In genomic region chr16:4765511-4766474, GRCh38 we compare ENCODE assay signal across 8 cellular contexts. TPM values are rescaled to one million over a fixed set of nuclear protein-coding genes. Genes with fewer than 3 reads are reported as not detected.
DNase-seq lines count a peak whose midpoint lies in the region; ATAC-seq, FAIRE-seq and TF ChIP-seq lines count a peak whose summit lies in the region.

No MANE protein-coding gene starts in this region.

- H2BK120ac ChIP-seq in neuronal stem cell (ENCODE audit: low read depth, low read length), result no peak overlapping the region

- peaks cover 12% of the 10 kb centered on the region; the same call in 1 of the 2 replicates for H3K79me2 ChIP-seq in OCI-LY7 (ENCODE audit: insufficient read depth, low read depth, low read length)

- no peaks in the 10 kb centered on the region for H3K27me3 ChIP-seq in CD8-positive, alpha-beta T cell (ENCODE audit: insufficient read depth, low read length)
- no peaks in the 10 kb centered on the region for H3K27me3 ChIP-seq in neuronal stem cell (ENCODE audit: control insufficient read depth in 3 of 3, insufficient read depth in 3 of 3, low read depth in 1 of 3, low read length in 3 of 3)

- peak overlapping the region; percentile 13 for H3K23ac ChIP-seq in neuronal stem cell (ENCODE audit: low read depth, low read length, poor library complexity)

- no peaks in the 10 kb centered on the region for H3K9me2 ChIP-seq in OCI-LY7 (ENCODE audit: insufficient read depth, low read length)

- H2BK15ac ChIP-seq in neuronal stem cell (ENCODE audit: low read length), result no peak overlapping the region

- H3K36me3 Mint-ChIP-seq in CD8-positive, alpha-beta T cell, result peaks cover 38% of the 10 kb centered on the region
- peaks cover 31% of the 10 kb centered on the region for H3K36me3 Mint-ChIP-seq in endothelial cell (ENCODE audit: low read depth, unreplicated experiment)

- H3K4me2 ChIP-seq in OCI-LY7 (ENCODE audit: low read length) (peak overlapping the region; percentile 96), neuronal stem cell (ENCODE audit: insufficient read depth, low read length, poor library complexity, severe bottlenecking) (peak overlapping the region; percentile 67)

- no peaks in the 10 kb centered on the region for H3K9me3 Mint-ChIP-seq in CD8-positive, alpha-beta T cell
- no peaks in the 10 kb centered on the region for H3K9me3 Mint-ChIP-seq in endothelial cell (ENCODE audit: unreplicated experiment)

- peak overlapping the region; percentile 67 for H3K27ac ChIP-seq in CD8-positive, alpha-beta T cell (ENCODE audit: low read depth, low read length)
- peak overlapping the region; percentile 21 for H3K27ac ChIP-seq in OCI-LY7 (ENCODE audit: low read depth, low read length, poor library complexity, severe bottlenecking)
- H3K27ac ChIP-seq in neuronal stem cell (replicated peaks; ENCODE audit: low read length), result no peak overlapping the region

- intact Hi-C loops in CD8-positive, alpha-beta T cell (cut with DNase I, micrococcal nuclease), result loop anchor here in 1 of 2 experiments (5.0 to 10.0 kb wide), 2 partner anchors 291 to 338 kb away; partner anchors contain the start of genes DNAJA3, HMOX2 and NMRAL1
- intact Hi-C loops in OCI-LY7 (cut with micrococcal nuclease; ENCODE audit: unreplicated experiment), result loop anchor here (10.0 kb wide), 1 partner anchor 151 kb away; the partner anchor contains the start of gene UBALD1

- no peak overlapping the region for H2BK12ac ChIP-seq in neuronal stem cell (ENCODE audit: low read length)

- H3K14ac ChIP-seq in neuronal stem cell (ENCODE audit: low read length), result no peak overlapping the region

- CTCF ChIA-PET in CD8-positive, alpha-beta T cell (lab: Charles Lee), result interaction anchor here (1.0 to 1.5 kb wide), 2 partner anchors 9 to 142 kb away, joined by 3 read pairs; partner anchors contain the start of gene MGRN1
- CTCF ChIA-PET in OCI-LY7 (lab: Charles Lee; ENCODE audit: unreplicated experiment), result no interaction called here

- no peak for TF ChIP-seq CTCF in CD8-positive, alpha-beta T cell (IDR thresholded peaks at IDR 0.05)
- no peak for TF ChIP-seq CTCF in OCI-LY7 (conservative IDR thresholded peaks at IDR 0.05; ENCODE audit: low read length)
- TF ChIP-seq CTCF in endothelial cell (IDR thresholded peaks at IDR 0.05; ENCODE audit: unreplicated experiment), result no peak

- H2AK5ac ChIP-seq in neuronal stem cell (ENCODE audit: low read depth, low read length), result no peak overlapping the region

- H4K20me1 ChIP-seq in OCI-LY7 (ENCODE audit: insufficient read depth, low read length), result no peaks in the 10 kb centered on the region

- no peak overlapping the region for H3K4ac ChIP-seq in neuronal stem cell (ENCODE audit: low read length)

- peaks cover 4% of the 10 kb centered on the region for H3K79me1 ChIP-seq in neuronal stem cell (ENCODE audit: low read depth, low read length)

- H3K9me3 ChIP-seq in CD8-positive, alpha-beta T cell (ENCODE audit: low read length), result no peaks in the 10 kb centered on the region
- no peaks in the 10 kb centered on the region for H3K9me3 ChIP-seq in OCI-LY7 (ENCODE audit: low read length)
- H3K9me3 ChIP-seq in neuronal stem cell (replicated peaks in 1 of 2; ENCODE audit: control insufficient read depth in 2 of 2, insufficient read depth in 1 of 2, low read depth in 1 of 2, low read length in 2 of 2), result no peaks in the 10 kb centered on the region

- no peak overlapping the region for H2BK5ac ChIP-seq in neuronal stem cell (ENCODE audit: low read length)

- no peak overlapping the region for H4K91ac ChIP-seq in neuronal stem cell (ENCODE audit: low read depth, low read length, poor library complexity)

- ATAC-seq in CD8-positive, alpha-beta T cell, result no peak
- no peak for ATAC-seq in GM18519 (IDR thresholded peaks at IDR 0.05; ENCODE audit: low FRiP score, unreplicated experiment)

- peaks cover 45% of the 10 kb centered on the region for H3K4me1 Mint-ChIP-seq in CD8-positive, alpha-beta T cell (ENCODE audit: low read depth)
- H3K4me1 Mint-ChIP-seq in endothelial cell (ENCODE audit: unreplicated experiment), result peaks cover 15% of the 10 kb centered on the region

- no peak overlapping the region; the same call in 1 of the 2 replicates for H2AFZ ChIP-seq in OCI-LY7 (ENCODE audit: low read length)
- H2AFZ ChIP-seq in neuronal stem cell (ENCODE audit: low read length), result no peak overlapping the region

- H3K27me3 Mint-ChIP-seq in CD8-positive, alpha-beta T cell (ENCODE audit: low read depth), result no peaks in the 10 kb centered on the region
- peaks cover 7% of the 10 kb centered on the region for H3K27me3 Mint-ChIP-seq in endothelial cell (ENCODE audit: unreplicated experiment)

- no CpG with 5 or more reads among the region's 26 CpGs for WGBS in neuronal stem cell (ENCODE audit: extremely low coverage in 2 of 2, insufficient read length in 2 of 2, insufficient replicate concordance in 1 of 2), 2 donors

- peaks cover 22% of the 10 kb centered on the region for H3K4me1 ChIP-seq in CD8-positive, alpha-beta T cell (ENCODE audit: insufficient read depth, low read length)
- H3K4me1 ChIP-seq in OCI-LY7 (ENCODE audit: insufficient read depth, low read length, poor library complexity, severe bottlenecking) (peaks cover 30% of the 10 kb centered on the region), neuronal stem cell (ENCODE audit: control insufficient read depth in 2 of 2, insufficient read depth in 1 of 2, low read depth in 1 of 2, low read length in 2 of 2) (peaks cover 4 to 6% of the 10 kb centered on the region in 2 donors)

- POLR2A ChIA-PET in CD8-positive, alpha-beta T cell (lab: Charles Lee), result interaction anchor here (0.6 to 3.6 kb wide), 3 partner anchors 14 to 72 kb away, joined by 3 to 39 read pairs (median 3); partner anchors contain the start of genes ANKS3, DNAAF8 and NUDT16L1
- POLR2A ChIA-PET in OCI-LY7 (lab: Charles Lee), result interaction anchor here (0.5 kb wide), 1 partner anchor 305 kb away, joined by 4 read pairs; no protein-coding TSS in a partner anchor

- no peak overlapping the region for H3K18ac ChIP-seq in neuronal stem cell (ENCODE audit: low read length)

- BruUV-seq in OCI-LY7 (replicated peaks; lab: Mats Ljungman, UMichigan), result no TSS peak

- DNase-seq in CD8-positive, alpha-beta T cell, result no peak
- no peak for DNase-seq in OCI-LY7 (ENCODE audit: low spot score)
- peak; percentile 27 for DNase-seq in endothelial cell (ENCODE audit: low spot score)
- DNase-seq in neuronal stem cell (ENCODE audit: low spot score), result no peak
- no peak for DNase-seq in frontal cortex (ENCODE audit: low spot score in 2 of 2)
- no peak for DNase-seq in RCC 7860 (ENCODE audit: low spot score)
- DNase-seq in NCI-H748 (lab: John Stamatoyannopoulos, UW; ENCODE audit: unreplicated experiment), result no peak

- H3K36me3 ChIP-seq in CD8-positive, alpha-beta T cell (ENCODE audit: insufficient read depth, low read length), result peaks cover 7% of the 10 kb centered on the region
- peaks cover 35% of the 10 kb centered on the region for H3K36me3 ChIP-seq in OCI-LY7 (ENCODE audit: insufficient read depth, low read length)
- peaks cover 14 to 46% of the 10 kb centered on the region in 2 donors for H3K36me3 ChIP-seq in neuronal stem cell (replicated peaks in 1 of 2; ENCODE audit: control insufficient read depth in 2 of 2, insufficient read depth in 2 of 2, low read length in 2 of 2)

- FAIRE-seq in frontal cortex (lab: Jason Lieb, UNC), result no peak
- FAIRE-seq in RCC 7860 (lab: Jason Lieb, UNC), result no peak

- H3K4me3 Mint-ChIP-seq in CD8-positive, alpha-beta T cell, result peak overlapping the region; percentile 84
- H3K4me3 Mint-ChIP-seq in endothelial cell (ENCODE audit: unreplicated experiment), result peak overlapping the region; percentile 96

- no peak overlapping the region for H4K8ac ChIP-seq in neuronal stem cell (ENCODE audit: low read depth, low read length)

- peak overlapping the region; percentile 77 for H3K4me3 ChIP-seq in CD8-positive, alpha-beta T cell (ENCODE audit: low read depth, low read length)
- peak overlapping the region; percentile 87 for H3K4me3 ChIP-seq in OCI-LY7 (ENCODE audit: low read depth, low read length, poor library complexity, severe bottlenecking)
- peak overlapping the region; percentile 95 to 98 for H3K4me3 ChIP-seq in neuronal stem cell (ENCODE audit: low read length in 2 of 2)

- H3K9ac ChIP-seq in neuronal stem cell (ENCODE audit: low read depth, low read length, poor library complexity), result no peak overlapping the region

- peak overlapping the region; percentile 80 for H3K27ac Mint-ChIP-seq in CD8-positive, alpha-beta T cell
- peak overlapping the region; percentile 93 for H3K27ac Mint-ChIP-seq in endothelial cell (ENCODE audit: unreplicated experiment)

RNA-seq across cellular contexts. Expression of gene ZNF500, which starts 1.2 kb away (rescaled TPM):
- total RNA-seq in CD8-positive, alpha-beta T cell, result 10 to 100 TPM; 12.1 to 15.9 TPM
- 12.9 and 16.1 TPM in 2 replicates for total RNA-seq in OCI-LY7 (2014; rRNA removed; shearing (Covaris generic))
- total RNA-seq in OCI-LY7 (2022) (23.9 and 28.8 TPM in 2 replicates), endothelial cell (ENCODE audit: unreplicated experiment) (32.8 TPM), frontal cortex (7.7 TPM)
- polyA plus RNA-seq in neuronal stem cell (2013, experiment 1 of 2), result 5.5 TPM
- 5.4 TPM for polyA plus RNA-seq in neuronal stem cell (2013, experiment 2 of 2)

RNA-seq across cellular contexts. Expression of gene SEPTIN12, which starts 22.4 kb away (rescaled TPM):
- total RNA-seq in CD8-positive, alpha-beta T cell, result under 1 TPM in 1 of 2 experiments, not detected in 1; 0.72 TPM
- not detected in 2 replicates for total RNA-seq in OCI-LY7 (2014; rRNA removed; shearing (Covaris generic))
- total RNA-seq in OCI-LY7 (2022) (not detected in 2 replicates), endothelial cell (ENCODE audit: unreplicated experiment) (11.5 TPM), frontal cortex (not detected)
- polyA plus RNA-seq in neuronal stem cell (2013, experiment 1 of 2), result 0.81 TPM
- polyA plus RNA-seq in neuronal stem cell (2013, experiment 2 of 2), result 0.47 TPM

RNA-seq across cellular contexts. Expression of gene SMIM22, which starts 29.4 kb away (rescaled TPM):
- total RNA-seq in CD8-positive, alpha-beta T cell, result not detected
- not detected in 2 replicates for total RNA-seq in OCI-LY7 (2014; rRNA removed; shearing (Covaris generic))
- total RNA-seq in OCI-LY7 (2022) (not detected in 2 replicates), endothelial cell (ENCODE audit: unreplicated experiment) (not detected), frontal cortex (not detected)
- polyA plus RNA-seq in neuronal stem cell (2013, experiment 1 of 2), result not detected
- polyA plus RNA-seq in neuronal stem cell (2013, experiment 2 of 2), result not detected

RNA-seq across cellular contexts. Expression of gene DNAAF8, which starts 31.5 kb away (rescaled TPM):
- total RNA-seq in CD8-positive, alpha-beta T cell, result not detected
- total RNA-seq in OCI-LY7 (2014; rRNA removed; shearing (Covaris generic)), result 0.36 and 0.38 TPM in 2 replicates
- total RNA-seq in OCI-LY7 (2022), result 1.1 TPM in 1 of 2 replicates, not detected in the other
- 0.18 TPM for total RNA-seq in endothelial cell (ENCODE audit: unreplicated experiment)
- 0.29 TPM for polyA plus RNA-seq in neuronal stem cell (2013, experiment 1 of 2)
- 0.17 TPM for polyA plus RNA-seq in neuronal stem cell (2013, experiment 2 of 2)
- total RNA-seq in frontal cortex, result 1.2 TPM

RNA-seq across cellular contexts. Expression of gene ANKS3, which starts 31.7 kb away (rescaled TPM):
- 10 to 100 TPM in 1 of 2 experiments, 1 to 10 TPM in 1; 8.6 to 11.8 TPM for total RNA-seq in CD8-positive, alpha-beta T cell
- total RNA-seq in OCI-LY7 (2014; rRNA removed; shearing (Covaris generic)), result 17.6 and 19.5 TPM in 2 replicates
- total RNA-seq in OCI-LY7 (2022) (21.7 and 25.4 TPM in 2 replicates), endothelial cell (ENCODE audit: unreplicated experiment) (15.6 TPM), frontal cortex (26.1 TPM)
- 10.9 TPM for polyA plus RNA-seq in neuronal stem cell (2013, experiment 1 of 2)
- polyA plus RNA-seq in neuronal stem cell (2013, experiment 2 of 2), result 11.0 TPM
